ENCODE assay signal across 1 cellular context in genomic region chr9:77809552-77809951, GRCh38.
TF ChIP-seq lines count a peak whose summit lies in the region.

No MANE protein-coding gene starts in this region.

TF ChIP-seq in HepG2, 621 proteins besides CTCF, POLR2A, EP300 and RAD21 (continued from another document):
- TF ChIP-seq ZSCAN30 (CRISPR knock-in tag; IDR thresholded peaks at IDR 0.05) = no peak
- TF ChIP-seq GABPA (IDR thresholded peaks at IDR 0.05; ENCODE audit: low read depth, low read length) = no peak
- TF ChIP-seq GABPA (CRISPR knock-in tag; IDR thresholded peaks at IDR 0.05; ENCODE audit: low read depth) = no peak
- no peak for TF ChIP-seq ASH2L (IDR thresholded peaks at IDR 0.05; ENCODE audit: insufficient read length, low read depth, low read length)
- TF ChIP-seq PRDM10 (CRISPR knock-in tag; IDR thresholded peaks at IDR 0.05; ENCODE audit: low read depth) = no peak
- no peak for TF ChIP-seq BCLAF1 (IDR thresholded peaks at IDR 0.05)
- TF ChIP-seq NFYC (CRISPR knock-in tag; IDR thresholded peaks at IDR 0.05) = no peak
- TF ChIP-seq ARHGAP35 (CRISPR knock-in tag; IDR thresholded peaks at IDR 0.05; ENCODE audit: borderline replicate concordance) = no peak
